In the genomic region with DNA sequence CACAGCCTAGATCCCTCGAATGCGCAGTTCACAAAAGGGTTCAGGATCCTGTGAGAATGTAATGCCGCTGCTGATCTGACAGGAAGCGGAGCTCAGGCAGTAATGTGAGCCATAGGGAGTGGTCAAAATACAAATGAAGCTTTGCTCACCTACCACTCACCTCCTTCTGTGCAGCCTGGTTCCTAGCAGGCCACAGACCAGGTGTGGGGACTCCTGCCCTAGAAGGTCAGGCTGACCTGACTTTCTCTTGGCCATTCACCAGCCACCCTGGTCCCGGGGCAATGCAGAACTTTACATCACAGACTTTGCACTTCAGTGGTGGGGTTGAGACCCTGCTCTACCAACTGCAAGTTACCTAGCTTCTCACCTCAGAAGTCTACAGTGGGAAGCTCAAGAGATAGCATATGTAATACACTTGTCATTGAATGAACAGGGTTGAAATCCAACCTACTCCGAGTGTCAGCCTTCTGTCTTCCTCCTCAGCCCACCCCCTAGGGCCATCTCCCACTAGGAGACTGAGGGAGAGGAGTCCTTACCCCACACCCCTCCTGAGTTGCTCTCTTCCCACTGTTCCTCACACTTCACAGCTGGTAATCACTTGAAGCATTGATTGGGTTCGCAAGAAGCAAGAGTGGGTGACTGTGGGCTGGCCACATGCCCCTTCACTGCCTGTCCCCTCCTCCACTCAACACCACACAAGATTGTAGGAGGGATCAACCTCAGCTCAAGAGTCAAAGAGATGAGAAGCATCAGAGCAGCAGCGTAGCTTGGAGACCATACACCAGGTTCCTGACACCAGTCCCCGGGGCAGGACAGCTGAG, we compare ENCODE assay signal across 1 cellular context.
TF ChIP-seq lines count a peak whose summit lies in the region.

No MANE protein-coding gene starts in this region.

TF ChIP-seq in SK-N-SH treated with all-trans-retinoic acid at 6 μM for 48 hours, 23 proteins besides CTCF, POLR2A, EP300 and RAD21 (continued from another document):
- TF ChIP-seq, protein P1, sequence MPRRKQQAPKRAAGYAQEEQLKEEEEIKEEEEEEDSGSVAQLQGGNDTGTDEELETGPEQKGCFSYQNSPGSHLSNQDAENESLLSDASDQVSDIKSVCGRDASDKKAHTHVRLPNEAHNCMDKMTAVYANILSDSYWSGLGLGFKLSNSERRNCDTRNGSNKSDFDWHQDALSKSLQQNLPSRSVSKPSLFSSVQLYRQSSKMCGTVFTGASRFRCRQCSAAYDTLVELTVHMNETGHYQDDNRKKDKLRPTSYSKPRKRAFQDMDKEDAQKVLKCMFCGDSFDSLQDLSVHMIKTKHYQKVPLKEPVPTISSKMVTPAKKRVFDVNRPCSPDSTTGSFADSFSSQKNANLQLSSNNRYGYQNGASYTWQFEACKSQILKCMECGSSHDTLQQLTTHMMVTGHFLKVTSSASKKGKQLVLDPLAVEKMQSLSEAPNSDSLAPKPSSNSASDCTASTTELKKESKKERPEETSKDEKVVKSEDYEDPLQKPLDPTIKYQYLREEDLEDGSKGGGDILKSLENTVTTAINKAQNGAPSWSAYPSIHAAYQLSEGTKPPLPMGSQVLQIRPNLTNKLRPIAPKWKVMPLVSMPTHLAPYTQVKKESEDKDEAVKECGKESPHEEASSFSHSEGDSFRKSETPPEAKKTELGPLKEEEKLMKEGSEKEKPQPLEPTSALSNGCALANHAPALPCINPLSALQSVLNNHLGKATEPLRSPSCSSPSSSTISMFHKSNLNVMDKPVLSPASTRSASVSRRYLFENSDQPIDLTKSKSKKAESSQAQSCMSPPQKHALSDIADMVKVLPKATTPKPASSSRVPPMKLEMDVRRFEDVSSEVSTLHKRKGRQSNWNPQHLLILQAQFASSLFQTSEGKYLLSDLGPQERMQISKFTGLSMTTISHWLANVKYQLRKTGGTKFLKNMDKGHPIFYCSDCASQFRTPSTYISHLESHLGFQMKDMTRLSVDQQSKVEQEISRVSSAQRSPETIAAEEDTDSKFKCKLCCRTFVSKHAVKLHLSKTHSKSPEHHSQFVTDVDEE (CRISPR knock-in tag; IDR thresholded peaks at IDR 0.05): no peak
- TF ChIP-seq ZC3H10 (CRISPR knock-in tag; IDR thresholded peaks at IDR 0.05) (no peak), ZNF70 (CRISPR knock-in tag; IDR thresholded peaks at IDR 0.05) (no peak), TCF4 (CRISPR knock-in tag; IDR thresholded peaks at IDR 0.05; ENCODE audit: borderline replicate concordance) (no peak)
TF ChIP-seq in SK-N-SH treated with all-trans-retinoic acid at 6 μM for 48 hours: peak in this region for 0.
